Comparison of ENCODE assay signal across 11 cellular contexts in the genomic region with DNA sequence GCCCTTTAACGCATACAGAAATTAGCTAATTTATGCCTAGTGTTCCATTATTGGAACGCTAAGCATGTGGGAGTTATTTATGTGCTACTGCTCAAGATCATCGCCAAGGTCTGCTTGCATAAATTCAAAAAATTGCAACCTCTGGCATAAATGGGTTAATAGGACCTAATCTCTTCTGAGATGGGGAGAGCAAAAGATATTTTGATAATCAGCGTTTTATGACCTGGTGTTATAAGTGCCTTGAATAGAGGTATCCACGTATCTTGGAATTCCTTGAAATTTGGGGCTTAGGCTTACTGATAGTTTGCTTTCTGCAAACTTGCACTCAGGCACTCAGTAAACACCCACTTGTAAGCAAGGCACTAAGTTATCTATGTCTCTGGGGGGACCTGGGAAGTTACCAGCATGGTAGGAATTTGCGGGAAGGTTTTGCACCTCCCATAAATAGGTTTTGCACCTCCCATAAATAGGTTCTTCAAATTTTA. TPM values are rescaled to one million over a fixed set of nuclear protein-coding genes. Genes with fewer than 3 reads are reported as not detected.
A peak's percentile ranks its signal among the peaks of the same experiment; 100 is the strongest.
DNase-seq lines count a peak whose midpoint lies in the region; ATAC-seq, FAIRE-seq and TF ChIP-seq lines count a peak whose summit lies in the region.
"Had no signal": no experiment of that assay in that cellular context is flagged by ENCODE, and none has a peak within 500 bp of the region (broad histone marks: within the 10 kb centered on the region; RNA-seq: fewer than 3 reads in every experiment).

No MANE protein-coding gene starts in this region.

- H3K27me3 ChIP-seq in PC-3 (ENCODE audit: low read length) (no peaks in the 10 kb centered on the region), endothelial cell of umbilical vein (ENCODE audit: control insufficient read depth in 2 of 2, insufficient read depth in 2 of 2, low read length in 2 of 2) (no peaks in the 10 kb centered on the region)

- H3K79me2 ChIP-seq in PC-3 (ENCODE audit: low read length), result peaks cover 61% of the 10 kb centered on the region
- peaks cover 42% of the 10 kb centered on the region for H3K79me2 ChIP-seq in endothelial cell of umbilical vein (ENCODE audit: control insufficient read depth, insufficient read depth, low read length)

- peak overlapping the region; percentile 89 for H3K4me3 Mint-ChIP-seq in progenitor cell of endocrine pancreas (ENCODE audit: low read depth)

- H3K9me1 ChIP-seq in endothelial cell of umbilical vein (replicated peaks; ENCODE audit: control insufficient read depth, extremely low read depth, insufficient read depth, low read length), result no peaks in the 10 kb centered on the region

- TF ChIP-seq CTCF in PC-3 (conservative IDR thresholded peaks at IDR 0.05; ENCODE audit: low read depth, low read length) (no peak), endothelial cell of umbilical vein (IDR thresholded peaks at IDR 0.05; ENCODE audit: extremely low read depth in 1 of 2, insufficient read depth in 1 of 2, low read depth in 1 of 2, low read length in 2 of 2) (no peak), progenitor cell of endocrine pancreas (IDR thresholded peaks at IDR 0.05; ENCODE audit: unreplicated experiment) (no peak)

- peaks cover 9% of the 10 kb centered on the region for H3K36me3 Mint-ChIP-seq in progenitor cell of endocrine pancreas (ENCODE audit: insufficient read depth)

- peaks cover 35% of the 10 kb centered on the region for H4K20me1 ChIP-seq in PC-3 (ENCODE audit: low read length)
- peaks cover 6% of the 10 kb centered on the region for H4K20me1 ChIP-seq in endothelial cell of umbilical vein (replicated peaks; ENCODE audit: control insufficient read depth, extremely low read depth, insufficient read depth, low read length)

- no peaks in the 10 kb centered on the region for H3K9me3 Mint-ChIP-seq in progenitor cell of endocrine pancreas (ENCODE audit: low read depth)

- H3K9ac ChIP-seq in PC-3 (ENCODE audit: low read length), result peak overlapping the region; percentile 99; the same call in 1 of the 2 replicates
- peak overlapping the region; percentile 95 for H3K9ac ChIP-seq in endothelial cell of umbilical vein (replicated peaks; ENCODE audit: extremely low read depth, insufficient read depth, low read length)

- BruUV-seq in PC-3 (replicated peaks; lab: Mats Ljungman, UMichigan) (no TSS peak), endothelial cell of umbilical vein (replicated peaks; lab: Mats Ljungman, UMichigan) (no TSS peak)

- DNase-seq in PC-3, result no peak
- no peak for DNase-seq in endothelial cell of umbilical vein (ENCODE audit: low read depth, low spot score)
- no peak for DNase-seq in progenitor cell of endocrine pancreas (ENCODE audit: low spot score, unreplicated experiment)
- no peak for DNase-seq in GM03348 (ENCODE audit: low spot score)
- no peak for DNase-seq in putamen (ENCODE audit: low spot score)
- DNase-seq in GDM1 (lab: John Stamatoyannopoulos, UW), result no peak
- no peak for DNase-seq in hippocampal formation (lab: John Stamatoyannopoulos, UW)
- DNase-seq: small intestine, T1000 had no signal

- POLR2A ChIA-PET in PC-3 (lab: Charles Lee; ENCODE audit: unreplicated experiment), result no interaction called here
- POLR2A ChIA-PET in endothelial cell of umbilical vein (lab: Charles Lee), result no interaction called here

- H3K36me3 ChIP-seq in PC-3 (ENCODE audit: low read depth, low read length), result peaks cover 34% of the 10 kb centered on the region
- peaks cover 5 to 13% of the 10 kb centered on the region in 2 experiments for H3K36me3 ChIP-seq in endothelial cell of umbilical vein (ENCODE audit: control insufficient read depth in 2 of 2, extremely low read depth in 1 of 2, insufficient read depth in 2 of 2, low read length in 2 of 2)

- H3K4me1 ChIP-seq in PC-3 (ENCODE audit: insufficient read depth, low read length) (peaks cover 16% of the 10 kb centered on the region), endothelial cell of umbilical vein (ENCODE audit: control insufficient read depth, extremely low read depth, insufficient read depth, low read length) (peaks cover 24% of the 10 kb centered on the region)

- dilution Hi-C loops in endothelial cell of umbilical vein (cut with MboI; ENCODE audit: extremely low pct_ligation_motif_present, low sequenced_read_pairs), result no loop called here

- TF ChIP-seq POLR2A in endothelial cell of umbilical vein (IDR thresholded peaks at IDR 0.05; ENCODE audit: low read depth, low read length), result no peak

- H3K4me3 ChIP-seq in GM08714 (ENCODE audit: low read length), result peak overlapping the region; percentile 88
- H3K4me3 ChIP-seq in PC-3 (ENCODE audit: low read length), result peak overlapping the region; percentile 87
- peak overlapping the region; percentile 89 to 99 (median 94) for H3K4me3 ChIP-seq in endothelial cell of umbilical vein (replicated peaks in 1 of 3; ENCODE audit: insufficient read depth in 1 of 3, low read depth in 1 of 3, low read length in 3 of 3)

- H3K9me3 ChIP-seq in PC-3 (ENCODE audit: low read length) (no peaks in the 10 kb centered on the region), endothelial cell of umbilical vein (replicated peaks; ENCODE audit: control insufficient read depth, insufficient read depth, low read length) (no peaks in the 10 kb centered on the region)

- CTCF ChIA-PET in PC-3 (lab: Charles Lee), result no interaction called here
- CTCF ChIA-PET in endothelial cell of umbilical vein (lab: Charles Lee), result interaction anchor here (1.1 kb wide), 1 partner anchor 98 kb away, joined by 5 read pairs; no protein-coding TSS in a partner anchor

- H3F3A ChIP-seq in PC-3 (ENCODE audit: low read length, unreplicated experiment), result peaks cover 6% of the 10 kb centered on the region

- intact Hi-C loops in PC-3 (cut with micrococcal nuclease) (loop anchor here (5.0 kb wide), 1 partner anchor 80 kb away; no protein-coding TSS in a partner anchor), endothelial cell of umbilical vein (cut with micrococcal nuclease) (loop anchor here (5.0 to 10.0 kb wide), 2 partner anchors 172 to 490 kb away; no protein-coding TSS in a partner anchor)

- no peak overlapping the region for H3K27ac Mint-ChIP-seq in progenitor cell of endocrine pancreas

- H3K9me2 ChIP-seq in PC-3 (replicated peaks; ENCODE audit: low read length), result no peaks in the 10 kb centered on the region

- FAIRE-seq in endothelial cell of umbilical vein (lab: Jason Lieb, UNC), result no peak
- FAIRE-seq: endometrium, small intestine had no signal

- H3K27me3 Mint-ChIP-seq in progenitor cell of endocrine pancreas, result no peaks in the 10 kb centered on the region

- H3K4me1 Mint-ChIP-seq in progenitor cell of endocrine pancreas (ENCODE audit: low read depth), result peaks cover 17% of the 10 kb centered on the region

- no peak overlapping the region for H3K27ac ChIP-seq in PC-3 (ENCODE audit: low read length)
- no peak overlapping the region for H3K27ac ChIP-seq in endothelial cell of umbilical vein (ENCODE audit: insufficient read depth, low read depth, low read length)

- no peak overlapping the region for H2AFZ ChIP-seq in PC-3 (ENCODE audit: low read length)
- H2AFZ ChIP-seq in endothelial cell of umbilical vein (ENCODE audit: low read depth, low read length), result no peak overlapping the region

- H3K4me2 ChIP-seq in PC-3 (ENCODE audit: low read length) (peak overlapping the region; percentile 96), endothelial cell of umbilical vein (ENCODE audit: insufficient read depth, low read length) (peak overlapping the region; percentile 99)

- no peak for ATAC-seq in PC-3

TF ChIP-seq in endothelial cell of umbilical vein, 7 proteins besides CTCF, POLR2A, EP300 and RAD21:
- TF ChIP-seq, protein P1, sequence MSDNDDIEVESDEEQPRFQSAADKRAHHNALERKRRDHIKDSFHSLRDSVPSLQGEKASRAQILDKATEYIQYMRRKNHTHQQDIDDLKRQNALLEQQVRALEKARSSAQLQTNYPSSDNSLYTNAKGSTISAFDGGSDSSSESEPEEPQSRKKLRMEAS (IDR thresholded peaks at IDR 0.05; ENCODE audit: insufficient read depth, insufficient read length), result no peak
- TF ChIP-seq EZH2 (IDR thresholded peaks at IDR 0.05; ENCODE audit: borderline replicate concordance, low read depth, low read length, severe bottlenecking), result no peak
- no peak for TF ChIP-seq MYC (IDR thresholded peaks at IDR 0.05; ENCODE audit: low read depth, low read length)
- TF ChIP-seq FOS (IDR thresholded peaks at IDR 0.05; ENCODE audit: borderline replicate concordance, insufficient read depth, low read length), result no peak
- no peak for TF ChIP-seq JUN (IDR thresholded peaks at IDR 0.05; ENCODE audit: borderline replicate concordance, insufficient read depth, insufficient read length, low read depth)
- TF ChIP-seq POLR2AphosphoS5 (IDR thresholded peaks at IDR 0.05; ENCODE audit: insufficient read depth, low read depth, low read length), result no peak
- no peak for TF ChIP-seq GATA2 (IDR thresholded peaks at IDR 0.05; ENCODE audit: insufficient read depth, insufficient read length, low read depth, low read length)

RNA-seq across cellular contexts. Expression of a gene that starts 1.8 kb away (rescaled TPM):
- 185 and 189 TPM in 2 replicates for total RNA-seq in PC-3 (2014; rRNA removed)
- 246 and 252 TPM in 2 replicates for total RNA-seq in endothelial cell of umbilical vein
- polyA plus RNA-seq in endothelial cell of umbilical vein, result 43.1 and 60.1 TPM in 2 replicates
- 83.0 and 115 TPM in 2 replicates for polyA plus RNA-seq in endothelial cell of umbilical vein (2011; cell fraction: cytosol; rRNA removed)
- 50.0 and 102 TPM in 2 replicates for polyA plus RNA-seq in endothelial cell of umbilical vein (2011; cell fraction: nucleus; rRNA removed)
- polyA plus RNA-seq in endothelial cell of umbilical vein (2012), result 175 and 257 TPM in 2 replicates
- polyA minus RNA-seq in endothelial cell of umbilical vein, result 22.6 and 35.1 TPM in 2 replicates
- polyA minus RNA-seq in endothelial cell of umbilical vein (2011; cell fraction: cytosol; rRNA and poly(A)+ RNA removed), result 34.0 TPM
- polyA minus RNA-seq in endothelial cell of umbilical vein (2011; cell fraction: nucleus; rRNA and poly(A)+ RNA removed), result 97.5 and 126 TPM in 2 replicates
- total RNA-seq in progenitor cell of endocrine pancreas, result 210 and 211 TPM in 2 replicates
